Comparison of ENCODE assay signal across 1 cellular context in genomic region chr19:38850231-38850975, GRCh38.
TF ChIP-seq lines count a peak whose summit lies in the region.

No MANE protein-coding gene starts in this region.

TF ChIP-seq in GM12878, 131 proteins besides CTCF, POLR2A, EP300 and RAD21 (continued from another document and continues in another):
- TF ChIP-seq NR2C2 (IDR thresholded peaks at IDR 0.05; ENCODE audit: borderline replicate concordance, control insufficient read depth, insufficient read length, low read depth), result no peak
- TF ChIP-seq, protein P1, sequence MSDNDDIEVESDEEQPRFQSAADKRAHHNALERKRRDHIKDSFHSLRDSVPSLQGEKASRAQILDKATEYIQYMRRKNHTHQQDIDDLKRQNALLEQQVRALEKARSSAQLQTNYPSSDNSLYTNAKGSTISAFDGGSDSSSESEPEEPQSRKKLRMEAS (IDR thresholded peaks at IDR 0.05; ENCODE audit: low read depth, low read length), result no peak
- TF ChIP-seq NRF1 (conservative IDR thresholded peaks at IDR 0.05; ENCODE audit: low read depth, low read length), result peak; percentile 16; the same call in 1 of the 2 replicates
- no peak for TF ChIP-seq RCOR1 (conservative IDR thresholded peaks at IDR 0.05; ENCODE audit: low read depth, low read length)
- TF ChIP-seq CHD2 (IDR thresholded peaks at IDR 0.05; ENCODE audit: borderline replicate concordance, low read depth, low read length), result peak; percentile 86; the same call in 1 of the 2 replicates
- TF ChIP-seq NFXL1 (IDR thresholded peaks at IDR 0.05; ENCODE audit: borderline replicate concordance), result no peak
- no peak for TF ChIP-seq CBX3 (IDR thresholded peaks at IDR 0.05; ENCODE audit: borderline replicate concordance, low read depth)
- TF ChIP-seq, protein P2, sequence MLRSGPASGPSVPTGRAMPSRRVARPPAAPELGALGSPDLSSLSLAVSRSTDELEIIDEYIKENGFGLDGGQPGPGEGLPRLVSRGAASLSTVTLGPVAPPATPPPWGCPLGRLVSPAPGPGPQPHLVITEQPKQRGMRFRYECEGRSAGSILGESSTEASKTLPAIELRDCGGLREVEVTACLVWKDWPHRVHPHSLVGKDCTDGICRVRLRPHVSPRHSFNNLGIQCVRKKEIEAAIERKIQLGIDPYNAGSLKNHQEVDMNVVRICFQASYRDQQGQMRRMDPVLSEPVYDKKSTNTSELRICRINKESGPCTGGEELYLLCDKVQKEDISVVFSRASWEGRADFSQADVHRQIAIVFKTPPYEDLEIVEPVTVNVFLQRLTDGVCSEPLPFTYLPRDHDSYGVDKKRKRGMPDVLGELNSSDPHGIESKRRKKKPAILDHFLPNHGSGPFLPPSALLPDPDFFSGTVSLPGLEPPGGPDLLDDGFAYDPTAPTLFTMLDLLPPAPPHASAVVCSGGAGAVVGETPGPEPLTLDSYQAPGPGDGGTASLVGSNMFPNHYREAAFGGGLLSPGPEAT (IDR thresholded peaks at IDR 0.05; ENCODE audit: low read depth), result 0 out of 2 replicates have a peak, but pooled peaks have one; percentile 10
- TF ChIP-seq BHLHE40 (IDR thresholded peaks at IDR 0.05; ENCODE audit: borderline replicate concordance in 1 of 2, low read depth in 2 of 2, low read length in 1 of 2), result peak; percentile 16 to 32; a peak in 1 of 4 replicates
- no peak for TF ChIP-seq ETV6 (conservative IDR thresholded peaks at IDR 0.05 in 1 of 2, IDR thresholded peaks at IDR 0.05 in 1 of 2; ENCODE audit: borderline replicate concordance in 1 of 2, low read depth in 1 of 2)
- TF ChIP-seq SMARCA5 (IDR thresholded peaks at IDR 0.05), result no peak
- TF ChIP-seq FOXM1 (IDR thresholded peaks at IDR 0.05; ENCODE audit: low read depth, low read length), result no peak; the same call in 1 of the 2 replicates
- no peak for TF ChIP-seq ZNF217 (IDR thresholded peaks at IDR 0.05)
- no peak for TF ChIP-seq BMI1 (IDR thresholded peaks at IDR 0.05; ENCODE audit: borderline replicate concordance)
- no peak for TF ChIP-seq POU2F2 (IDR thresholded peaks at IDR 0.05; ENCODE audit: borderline replicate concordance, low read depth, low read length)
- TF ChIP-seq ZNF274 (IDR thresholded peaks at IDR 0.05; ENCODE audit: insufficient read depth, insufficient read length), result no peak
- peak; percentile 83 for TF ChIP-seq POLR2AphosphoS5 (IDR thresholded peaks at IDR 0.05; ENCODE audit: low read length)
- TF ChIP-seq, protein P3, sequence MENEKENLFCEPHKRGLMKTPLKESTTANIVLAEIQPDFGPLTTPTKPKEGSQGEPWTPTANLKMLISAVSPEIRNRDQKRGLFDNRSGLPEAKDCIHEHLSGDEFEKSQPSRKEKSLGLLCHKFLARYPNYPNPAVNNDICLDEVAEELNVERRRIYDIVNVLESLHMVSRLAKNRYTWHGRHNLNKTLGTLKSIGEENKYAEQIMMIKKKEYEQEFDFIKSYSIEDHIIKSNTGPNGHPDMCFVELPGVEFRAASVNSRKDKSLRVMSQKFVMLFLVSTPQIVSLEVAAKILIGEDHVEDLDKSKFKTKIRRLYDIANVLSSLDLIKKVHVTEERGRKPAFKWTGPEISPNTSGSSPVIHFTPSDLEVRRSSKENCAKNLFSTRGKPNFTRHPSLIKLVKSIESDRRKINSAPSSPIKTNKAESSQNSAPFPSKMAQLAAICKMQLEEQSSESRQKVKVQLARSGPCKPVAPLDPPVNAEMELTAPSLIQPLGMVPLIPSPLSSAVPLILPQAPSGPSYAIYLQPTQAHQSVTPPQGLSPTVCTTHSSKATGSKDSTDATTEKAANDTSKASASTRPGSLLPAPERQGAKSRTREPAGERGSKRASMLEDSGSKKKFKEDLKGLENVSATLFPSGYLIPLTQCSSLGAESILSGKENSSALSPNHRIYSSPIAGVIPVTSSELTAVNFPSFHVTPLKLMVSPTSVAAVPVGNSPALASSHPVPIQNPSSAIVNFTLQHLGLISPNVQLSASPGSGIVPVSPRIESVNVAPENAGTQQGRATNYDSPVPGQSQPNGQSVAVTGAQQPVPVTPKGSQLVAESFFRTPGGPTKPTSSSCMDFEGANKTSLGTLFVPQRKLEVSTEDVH (IDR thresholded peaks at IDR 0.05; ENCODE audit: low read depth, partially characterized antibody), result peak; percentile 96
- TF ChIP-seq, protein P4, sequence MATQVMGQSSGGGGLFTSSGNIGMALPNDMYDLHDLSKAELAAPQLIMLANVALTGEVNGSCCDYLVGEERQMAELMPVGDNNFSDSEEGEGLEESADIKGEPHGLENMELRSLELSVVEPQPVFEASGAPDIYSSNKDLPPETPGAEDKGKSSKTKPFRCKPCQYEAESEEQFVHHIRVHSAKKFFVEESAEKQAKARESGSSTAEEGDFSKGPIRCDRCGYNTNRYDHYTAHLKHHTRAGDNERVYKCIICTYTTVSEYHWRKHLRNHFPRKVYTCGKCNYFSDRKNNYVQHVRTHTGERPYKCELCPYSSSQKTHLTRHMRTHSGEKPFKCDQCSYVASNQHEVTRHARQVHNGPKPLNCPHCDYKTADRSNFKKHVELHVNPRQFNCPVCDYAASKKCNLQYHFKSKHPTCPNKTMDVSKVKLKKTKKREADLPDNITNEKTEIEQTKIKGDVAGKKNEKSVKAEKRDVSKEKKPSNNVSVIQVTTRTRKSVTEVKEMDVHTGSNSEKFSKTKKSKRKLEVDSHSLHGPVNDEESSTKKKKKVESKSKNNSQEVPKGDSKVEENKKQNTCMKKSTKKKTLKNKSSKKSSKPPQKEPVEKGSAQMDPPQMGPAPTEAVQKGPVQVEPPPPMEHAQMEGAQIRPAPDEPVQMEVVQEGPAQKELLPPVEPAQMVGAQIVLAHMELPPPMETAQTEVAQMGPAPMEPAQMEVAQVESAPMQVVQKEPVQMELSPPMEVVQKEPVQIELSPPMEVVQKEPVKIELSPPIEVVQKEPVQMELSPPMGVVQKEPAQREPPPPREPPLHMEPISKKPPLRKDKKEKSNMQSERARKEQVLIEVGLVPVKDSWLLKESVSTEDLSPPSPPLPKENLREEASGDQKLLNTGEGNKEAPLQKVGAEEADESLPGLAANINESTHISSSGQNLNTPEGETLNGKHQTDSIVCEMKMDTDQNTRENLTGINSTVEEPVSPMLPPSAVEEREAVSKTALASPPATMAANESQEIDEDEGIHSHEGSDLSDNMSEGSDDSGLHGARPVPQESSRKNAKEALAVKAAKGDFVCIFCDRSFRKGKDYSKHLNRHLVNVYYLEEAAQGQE (IDR thresholded peaks at IDR 0.05; ENCODE audit: low read depth, low read length), result no peak
- no peak for TF ChIP-seq TBL1XR1 (IDR thresholded peaks at IDR 0.05; ENCODE audit: low read depth, low read length)
- no peak for TF ChIP-seq CHD4 (IDR thresholded peaks at IDR 0.05)
- TF ChIP-seq ZNF24 (IDR thresholded peaks at IDR 0.05), result no peak
- peak; percentile 47; the same call in 1 of the 2 replicates for TF ChIP-seq SREBF2 (IDR thresholded peaks at IDR 0.05; ENCODE audit: low read length)
- TF ChIP-seq RAD51 (IDR thresholded peaks at IDR 0.05), result peak; percentile 65; the same call in 1 of the 2 replicates
- TF ChIP-seq, protein P5, sequence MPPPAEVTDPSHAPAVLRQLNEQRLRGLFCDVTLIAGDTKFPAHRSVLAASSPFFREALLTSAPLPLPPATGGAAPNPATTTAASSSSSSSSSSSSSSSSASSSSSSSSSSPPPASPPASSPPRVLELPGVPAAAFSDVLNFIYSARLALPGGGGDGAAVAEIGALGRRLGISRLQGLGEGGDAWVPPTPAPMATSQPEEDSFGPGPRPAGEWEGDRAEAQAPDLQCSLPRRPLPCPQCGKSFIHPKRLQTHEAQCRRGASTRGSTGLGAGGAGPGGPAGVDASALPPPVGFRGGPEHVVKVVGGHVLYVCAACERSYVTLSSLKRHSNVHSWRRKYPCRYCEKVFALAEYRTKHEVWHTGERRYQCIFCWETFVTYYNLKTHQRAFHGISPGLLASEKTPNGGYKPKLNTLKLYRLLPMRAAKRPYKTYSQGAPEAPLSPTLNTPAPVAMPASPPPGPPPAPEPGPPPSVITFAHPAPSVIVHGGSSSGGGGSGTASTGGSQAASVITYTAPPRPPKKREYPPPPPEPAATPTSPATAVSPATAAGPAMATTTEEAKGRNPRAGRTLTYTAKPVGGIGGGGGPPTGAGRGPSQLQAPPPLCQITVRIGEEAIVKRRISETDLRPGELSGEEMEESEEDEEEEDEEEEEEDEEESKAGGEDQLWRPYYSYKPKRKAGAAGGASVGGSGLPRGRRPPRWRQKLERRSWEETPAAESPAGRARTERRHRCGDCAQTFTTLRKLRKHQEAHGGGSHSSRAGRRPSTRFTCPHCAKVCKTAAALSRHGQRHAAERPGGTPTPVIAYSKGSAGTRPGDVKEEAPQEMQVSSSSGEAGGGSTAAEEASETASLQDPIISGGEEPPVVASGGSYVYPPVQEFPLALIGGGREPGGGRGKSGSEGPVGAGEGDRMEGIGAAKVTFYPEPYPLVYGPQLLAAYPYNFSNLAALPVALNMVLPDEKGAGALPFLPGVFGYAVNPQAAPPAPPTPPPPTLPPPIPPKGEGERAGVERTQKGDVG (CRISPR knock-in tag; IDR thresholded peaks at IDR 0.05), result no peak
- TF ChIP-seq, protein P6, sequence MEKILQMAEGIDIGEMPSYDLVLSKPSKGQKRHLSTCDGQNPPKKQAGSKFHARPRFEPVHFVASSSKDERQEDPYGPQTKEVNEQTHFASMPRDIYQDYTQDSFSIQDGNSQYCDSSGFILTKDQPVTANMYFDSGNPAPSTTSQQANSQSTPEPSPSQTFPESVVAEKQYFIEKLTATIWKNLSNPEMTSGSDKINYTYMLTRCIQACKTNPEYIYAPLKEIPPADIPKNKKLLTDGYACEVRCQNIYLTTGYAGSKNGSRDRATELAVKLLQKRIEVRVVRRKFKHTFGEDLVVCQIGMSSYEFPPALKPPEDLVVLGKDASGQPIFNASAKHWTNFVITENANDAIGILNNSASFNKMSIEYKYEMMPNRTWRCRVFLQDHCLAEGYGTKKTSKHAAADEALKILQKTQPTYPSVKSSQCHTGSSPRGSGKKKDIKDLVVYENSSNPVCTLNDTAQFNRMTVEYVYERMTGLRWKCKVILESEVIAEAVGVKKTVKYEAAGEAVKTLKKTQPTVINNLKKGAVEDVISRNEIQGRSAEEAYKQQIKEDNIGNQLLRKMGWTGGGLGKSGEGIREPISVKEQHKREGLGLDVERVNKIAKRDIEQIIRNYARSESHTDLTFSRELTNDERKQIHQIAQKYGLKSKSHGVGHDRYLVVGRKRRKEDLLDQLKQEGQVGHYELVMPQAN (conservative IDR thresholded peaks at IDR 0.05), result peak; percentile 40; the same call in 1 of the 2 replicates
- peak; percentile 87 for TF ChIP-seq FOS (IDR thresholded peaks at IDR 0.05; ENCODE audit: borderline replicate concordance, extremely low read depth, insufficient read length)
- TF ChIP-seq SRF (IDR thresholded peaks at IDR 0.05; ENCODE audit: low read depth in 2 of 2, low read length in 2 of 2), result peak in 1 of 2 experiments; percentile 62; a peak in 2 of 4 replicates
- TF ChIP-seq PAX5 (IDR thresholded peaks at IDR 0.05; ENCODE audit: borderline replicate concordance, low read depth, low read length), result no peak
- no peak for TF ChIP-seq TCF7 (IDR thresholded peaks at IDR 0.05; ENCODE audit: borderline replicate concordance)
- TF ChIP-seq, protein P7, sequence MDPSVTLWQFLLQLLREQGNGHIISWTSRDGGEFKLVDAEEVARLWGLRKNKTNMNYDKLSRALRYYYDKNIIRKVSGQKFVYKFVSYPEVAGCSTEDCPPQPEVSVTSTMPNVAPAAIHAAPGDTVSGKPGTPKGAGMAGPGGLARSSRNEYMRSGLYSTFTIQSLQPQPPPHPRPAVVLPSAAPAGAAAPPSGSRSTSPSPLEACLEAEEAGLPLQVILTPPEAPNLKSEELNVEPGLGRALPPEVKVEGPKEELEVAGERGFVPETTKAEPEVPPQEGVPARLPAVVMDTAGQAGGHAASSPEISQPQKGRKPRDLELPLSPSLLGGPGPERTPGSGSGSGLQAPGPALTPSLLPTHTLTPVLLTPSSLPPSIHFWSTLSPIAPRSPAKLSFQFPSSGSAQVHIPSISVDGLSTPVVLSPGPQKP (IDR thresholded peaks at IDR 0.05; ENCODE audit: low read depth, low read length), result peak; percentile 52
- TF ChIP-seq MYB (IDR thresholded peaks at IDR 0.05; ENCODE audit: borderline replicate concordance, low read depth, low read length), result no peak
- no peak for TF ChIP-seq WRNIP1 (IDR thresholded peaks at IDR 0.05; ENCODE audit: borderline replicate concordance, low read depth, low read length)
- TF ChIP-seq TAF1 (IDR thresholded peaks at IDR 0.05; ENCODE audit: borderline replicate concordance, low read depth, low read length), result peak; percentile 70; the same call in 1 of the 2 replicates
- peak; percentile 84 for TF ChIP-seq NBN (IDR thresholded peaks at IDR 0.05)
- TF ChIP-seq, protein P8, sequence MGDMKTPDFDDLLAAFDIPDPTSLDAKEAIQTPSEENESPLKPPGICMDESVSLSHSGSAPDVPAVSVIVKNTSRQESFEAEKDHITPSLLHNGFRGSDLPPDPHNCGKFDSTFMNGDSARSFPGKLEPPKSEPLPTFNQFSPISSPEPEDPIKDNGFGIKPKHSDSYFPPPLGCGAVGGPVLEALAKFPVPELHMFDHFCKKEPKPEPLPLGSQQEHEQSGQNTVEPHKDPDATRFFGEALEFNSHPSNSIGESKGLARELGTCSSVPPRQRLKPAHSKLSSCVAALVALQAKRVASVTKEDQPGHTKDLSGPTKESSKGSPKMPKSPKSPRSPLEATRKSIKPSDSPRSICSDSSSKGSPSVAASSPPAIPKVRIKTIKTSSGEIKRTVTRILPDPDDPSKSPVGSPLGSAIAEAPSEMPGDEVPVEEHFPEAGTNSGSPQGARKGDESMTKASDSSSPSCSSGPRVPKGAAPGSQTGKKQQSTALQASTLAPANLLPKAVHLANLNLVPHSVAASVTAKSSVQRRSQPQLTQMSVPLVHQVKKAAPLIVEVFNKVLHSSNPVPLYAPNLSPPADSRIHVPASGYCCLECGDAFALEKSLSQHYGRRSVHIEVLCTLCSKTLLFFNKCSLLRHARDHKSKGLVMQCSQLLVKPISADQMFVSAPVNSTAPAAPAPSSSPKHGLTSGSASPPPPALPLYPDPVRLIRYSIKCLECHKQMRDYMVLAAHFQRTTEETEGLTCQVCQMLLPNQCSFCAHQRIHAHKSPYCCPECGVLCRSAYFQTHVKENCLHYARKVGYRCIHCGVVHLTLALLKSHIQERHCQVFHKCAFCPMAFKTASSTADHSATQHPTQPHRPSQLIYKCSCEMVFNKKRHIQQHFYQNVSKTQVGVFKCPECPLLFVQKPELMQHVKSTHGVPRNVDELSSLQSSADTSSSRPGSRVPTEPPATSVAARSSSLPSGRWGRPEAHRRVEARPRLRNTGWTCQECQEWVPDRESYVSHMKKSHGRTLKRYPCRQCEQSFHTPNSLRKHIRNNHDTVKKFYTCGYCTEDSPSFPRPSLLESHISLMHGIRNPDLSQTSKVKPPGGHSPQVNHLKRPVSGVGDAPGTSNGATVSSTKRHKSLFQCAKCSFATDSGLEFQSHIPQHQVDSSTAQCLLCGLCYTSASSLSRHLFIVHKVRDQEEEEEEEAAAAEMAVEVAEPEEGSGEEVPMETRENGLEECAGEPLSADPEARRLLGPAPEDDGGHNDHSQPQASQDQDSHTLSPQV (IDR thresholded peaks at IDR 0.05), result no peak
- TF ChIP-seq CEBPB (IDR thresholded peaks at IDR 0.05; ENCODE audit: borderline replicate concordance in 1 of 2, low read depth in 2 of 2, low read length in 2 of 2), result no peak
- no peak for TF ChIP-seq TCF3 (IDR thresholded peaks at IDR 0.05; ENCODE audit: borderline replicate concordance, insufficient read depth, low read depth, low read length)
- TF ChIP-seq, protein P9, sequence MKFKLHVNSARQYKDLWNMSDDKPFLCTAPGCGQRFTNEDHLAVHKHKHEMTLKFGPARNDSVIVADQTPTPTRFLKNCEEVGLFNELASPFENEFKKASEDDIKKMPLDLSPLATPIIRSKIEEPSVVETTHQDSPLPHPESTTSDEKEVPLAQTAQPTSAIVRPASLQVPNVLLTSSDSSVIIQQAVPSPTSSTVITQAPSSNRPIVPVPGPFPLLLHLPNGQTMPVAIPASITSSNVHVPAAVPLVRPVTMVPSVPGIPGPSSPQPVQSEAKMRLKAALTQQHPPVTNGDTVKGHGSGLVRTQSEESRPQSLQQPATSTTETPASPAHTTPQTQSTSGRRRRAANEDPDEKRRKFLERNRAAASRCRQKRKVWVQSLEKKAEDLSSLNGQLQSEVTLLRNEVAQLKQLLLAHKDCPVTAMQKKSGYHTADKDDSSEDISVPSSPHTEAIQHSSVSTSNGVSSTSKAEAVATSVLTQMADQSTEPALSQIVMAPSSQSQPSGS (IDR thresholded peaks at IDR 0.05; ENCODE audit: low read length), result no peak
